ENCODE assay signal across 18 cellular contexts in the genomic region with DNA sequence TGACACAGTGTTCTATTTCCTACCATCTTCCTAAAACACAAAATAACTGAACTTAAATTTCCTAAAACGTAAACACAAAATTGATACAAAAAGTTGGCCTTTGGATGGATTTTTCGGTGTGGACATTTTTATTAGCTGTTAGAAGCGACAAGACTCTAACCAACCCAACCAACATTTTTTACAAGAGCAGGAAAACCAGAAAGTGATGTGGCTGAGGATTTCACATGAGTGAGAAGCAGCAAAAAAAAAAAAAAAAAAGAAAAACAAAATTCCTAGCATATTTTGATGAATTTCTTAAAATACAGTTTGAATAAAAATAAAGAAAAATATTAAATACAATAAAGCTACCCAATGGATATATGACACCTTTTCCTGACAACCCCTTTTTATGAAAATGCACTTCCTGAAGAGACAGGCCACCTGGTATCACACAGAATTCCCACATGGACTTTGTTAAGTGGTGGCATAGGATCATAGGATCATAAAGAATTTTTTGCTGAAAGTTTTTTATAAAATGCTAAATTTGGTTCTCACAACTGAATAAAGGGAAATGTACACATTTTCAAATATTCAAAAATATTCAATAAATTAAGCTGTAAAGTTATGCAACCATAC.
DNase-seq lines count a peak whose midpoint lies in the region; ATAC-seq and TF ChIP-seq lines count a peak whose summit lies in the region.
"Had no signal": no experiment of that assay in that cellular context is flagged by ENCODE, and none has a peak within 500 bp of the region (broad histone marks: within the 10 kb centered on the region; RNA-seq: fewer than 3 reads in every experiment).

No MANE protein-coding gene starts in this region.

- H3K27ac Mint-ChIP-seq in GM23338, result peak overlapping the region; percentile 21; the same call in 1 of the 2 replicates
- H3K27ac Mint-ChIP-seq in osteocyte (ENCODE audit: unreplicated experiment), result peak overlapping the region; percentile 68
- H3K27ac Mint-ChIP-seq: CD4-positive, CD25-positive, alpha-beta regulatory T cell; CD8-positive, alpha-beta T cell had no signal

- peaks cover 1% of the 10 kb centered on the region for H3K27me3 Mint-ChIP-seq in GM23338 (ENCODE audit: insufficient read depth, low read depth, poor library complexity)
- H3K27me3 Mint-ChIP-seq in osteocyte (ENCODE audit: unreplicated experiment), result no peaks in the 10 kb centered on the region
- H3K27me3 Mint-ChIP-seq: CD4-positive, CD25-positive, alpha-beta regulatory T cell had no signal

- DNase-seq in GM23338 (ENCODE audit: low spot score) (no peak), choroid plexus epithelial cell (ENCODE audit: low read depth) (peak; percentile 70), osteocyte (ENCODE audit: extremely low spot score, unreplicated experiment) (no peak), NCI-H82 treated with DMSO at 0.1 percent for 48 hours (lab: John Stamatoyannopoulos, UW; ENCODE audit: unreplicated experiment) (no peak), putamen (ENCODE audit: low spot score) (no peak), SK-N-DZ (ENCODE audit: low spot score) (no peak)
- DNase-seq: Caco-2; CD4-positive, CD25-positive, alpha-beta regulatory T cell; CD8-positive, alpha-beta T cell; DMS153; DND-41; EL; GDM1; H7; HCEC 1CT had no signal

- no peaks in the 10 kb centered on the region for H4K20me1 ChIP-seq in GM23338 (replicated peaks; ENCODE audit: insufficient read depth)
- H4K20me1 ChIP-seq: BLaER1 had no signal

- H3K27me3 ChIP-seq in GM23338 (ENCODE audit: insufficient read depth), result no peaks in the 10 kb centered on the region
- H3K27me3 ChIP-seq: BLaER1 had no signal

- H3K4me1 ChIP-seq in GM23338 (ENCODE audit: insufficient read depth), result peaks cover 4% of the 10 kb centered on the region; the same call in 1 of the 2 replicates
- H3K4me1 ChIP-seq: BLaER1 had no signal

- no peaks in the 10 kb centered on the region for H3K36me3 ChIP-seq in GM23338 (ENCODE audit: insufficient read depth)
- H3K36me3 ChIP-seq: BLaER1 had no signal

- no peak overlapping the region for H2AFZ ChIP-seq in GM23338

- H3K9me3 Mint-ChIP-seq in GM23338 (no peaks in the 10 kb centered on the region), osteocyte (ENCODE audit: unreplicated experiment) (no peaks in the 10 kb centered on the region)

- H3K4me1 Mint-ChIP-seq in GM23338 (peaks cover 4% of the 10 kb centered on the region), osteocyte (ENCODE audit: unreplicated experiment) (peaks cover 43% of the 10 kb centered on the region)
- H3K4me1 Mint-ChIP-seq: CD4-positive, CD25-positive, alpha-beta regulatory T cell had no signal

- no peak overlapping the region for H3K4me3 Mint-ChIP-seq in GM23338
- H3K4me3 Mint-ChIP-seq in osteocyte (ENCODE audit: unreplicated experiment), result no peak overlapping the region
- H3K4me3 Mint-ChIP-seq: CD4-positive, CD25-positive, alpha-beta regulatory T cell; CD8-positive, alpha-beta T cell had no signal

- no peak overlapping the region for H3K4me3 ChIP-seq in GM23338
- H3K4me3 ChIP-seq in choroid plexus epithelial cell (ENCODE audit: low read depth, low read length), result no peak overlapping the region
- H3K4me3 ChIP-seq: BLaER1, GM12878 had no signal

- no peaks in the 10 kb centered on the region for H3K79me2 ChIP-seq in GM23338 (replicated peaks; ENCODE audit: insufficient read depth)

- H3F3A ChIP-seq in GM23338 (replicated peaks; ENCODE audit: low read depth), result no peaks in the 10 kb centered on the region

- TF ChIP-seq CTCF in GM23338 (conservative IDR thresholded peaks at IDR 0.05; ENCODE audit: low read depth in 2 of 2) (no peak), choroid plexus epithelial cell (conservative IDR thresholded peaks at IDR 0.05; ENCODE audit: low read depth, low read length) (no peak), osteocyte (IDR thresholded peaks at IDR 0.05) (no peak)

- no peak overlapping the region for H3K4me2 ChIP-seq in GM23338
- H3K4me2 ChIP-seq: BLaER1 had no signal

- ATAC-seq in GM23338, result no peak
- ATAC-seq: CD8-positive, alpha-beta T cell; GM12878 had no signal

- H3K9me2 ChIP-seq in GM23338 (ENCODE audit: insufficient read depth), result no peaks in the 10 kb centered on the region

- H3K27ac ChIP-seq in GM23338 (ENCODE audit: low read depth), result no peak overlapping the region
- H3K27ac ChIP-seq: BLaER1, C4-2B had no signal

- H3K36me3 Mint-ChIP-seq in GM23338 (ENCODE audit: low read depth) (no peaks in the 10 kb centered on the region), osteocyte (ENCODE audit: unreplicated experiment) (no peaks in the 10 kb centered on the region)
- H3K36me3 Mint-ChIP-seq: CD4-positive, CD25-positive, alpha-beta regulatory T cell; CD8-positive, alpha-beta T cell had no signal

TF ChIP-seq in GM23338, 12 proteins besides CTCF, POLR2A, EP300 and RAD21:
- TF ChIP-seq EZH2phosphoT487 (IDR thresholded peaks at IDR 0.05; ENCODE audit: unreplicated experiment) (no peak), JUNB (IDR thresholded peaks at IDR 0.05; ENCODE audit: unreplicated experiment) (no peak), EZH2 (IDR thresholded peaks at IDR 0.05; ENCODE audit: low read depth, unreplicated experiment) (no peak)
- TF ChIP-seq, protein P1, sequence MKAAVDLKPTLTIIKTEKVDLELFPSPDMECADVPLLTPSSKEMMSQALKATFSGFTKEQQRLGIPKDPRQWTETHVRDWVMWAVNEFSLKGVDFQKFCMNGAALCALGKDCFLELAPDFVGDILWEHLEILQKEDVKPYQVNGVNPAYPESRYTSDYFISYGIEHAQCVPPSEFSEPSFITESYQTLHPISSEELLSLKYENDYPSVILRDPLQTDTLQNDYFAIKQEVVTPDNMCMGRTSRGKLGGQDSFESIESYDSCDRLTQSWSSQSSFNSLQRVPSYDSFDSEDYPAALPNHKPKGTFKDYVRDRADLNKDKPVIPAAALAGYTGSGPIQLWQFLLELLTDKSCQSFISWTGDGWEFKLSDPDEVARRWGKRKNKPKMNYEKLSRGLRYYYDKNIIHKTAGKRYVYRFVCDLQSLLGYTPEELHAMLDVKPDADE (IDR thresholded peaks at IDR 0.05), result no peak
TF ChIP-seq in GM23338: peak in this region for 0.
